16 cellular contexts compared by ENCODE assay signal in the genomic region with DNA sequence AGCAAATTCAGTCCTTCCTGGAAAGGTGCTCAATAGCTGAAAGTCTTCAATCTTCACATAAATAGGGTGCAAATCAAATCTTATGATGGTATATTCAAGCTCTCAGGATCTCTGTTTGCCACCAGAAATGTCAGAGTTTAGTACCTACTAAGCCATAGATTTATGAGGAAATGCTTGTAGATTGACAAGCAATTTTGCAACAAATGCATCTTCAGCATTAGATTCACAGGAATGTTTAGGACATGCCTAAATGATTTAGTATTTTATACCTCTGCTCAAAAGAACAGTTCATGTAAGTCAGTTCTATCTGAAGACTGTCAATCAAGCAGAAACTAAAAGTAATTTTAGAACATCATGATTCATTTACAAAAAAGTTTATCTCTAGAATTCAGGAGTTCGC.
DNase-seq lines count a peak whose midpoint lies in the region; TF ChIP-seq lines count a peak whose summit lies in the region.
"Had no signal": no experiment of that assay in that cellular context is flagged by ENCODE, and none has a peak within 500 bp of the region (broad histone marks: within the 10 kb centered on the region; RNA-seq: fewer than 3 reads in every experiment).

No MANE protein-coding gene starts in this region.

- peak overlapping the region; percentile 3 for H3K27ac Mint-ChIP-seq in progenitor cell of endocrine pancreas
- H3K27ac Mint-ChIP-seq: CD14-positive monocyte had no signal

- TF ChIP-seq CTCF in progenitor cell of endocrine pancreas (IDR thresholded peaks at IDR 0.05; ENCODE audit: unreplicated experiment): no peak
- TF ChIP-seq CTCF in uterus (IDR thresholded peaks at IDR 0.05): no peak

- H3K9ac ChIP-seq in endocrine pancreas (ENCODE audit: control insufficient read depth, insufficient read depth, low read length): no peak overlapping the region
- H3K9ac ChIP-seq: SK-N-SH had no signal

- no peak overlapping the region for H3K4me3 Mint-ChIP-seq in progenitor cell of endocrine pancreas (ENCODE audit: low read depth)

- no peak overlapping the region for H3K27ac ChIP-seq in uterus
- H3K27ac ChIP-seq: RWPE1 had no signal

- intact Hi-C loops in uterus (cut with DNase I; ENCODE audit: low total_unique reads): no loop called here

- H3K4me3 ChIP-seq in endocrine pancreas (ENCODE audit: control insufficient read depth, insufficient read depth, low read length) (peak overlapping the region; percentile 76), uterus (no peak overlapping the region)

- H3K36me3 Mint-ChIP-seq in progenitor cell of endocrine pancreas (ENCODE audit: insufficient read depth): peaks cover 1% of the 10 kb centered on the region
- H3K36me3 Mint-ChIP-seq: CD14-positive monocyte had no signal

- DNase-seq in NCI-H1694 treated with DMSO at 0.1 percent for 48 hours (lab: John Stamatoyannopoulos, UW) (peak; percentile 41), NCI-H1694 (lab: John Stamatoyannopoulos, UW) (no peak), NCI-H82 (lab: John Stamatoyannopoulos, UW) (peak; percentile 64), progenitor cell of endocrine pancreas (ENCODE audit: low spot score, unreplicated experiment) (no peak), HuH-7.5 (ENCODE audit: low spot score) (no peak), uterus (no peak), T-helper 2 cell (no peak)
- DNase-seq: DMS53, GDM1, Kasumi-1, NCI-H526, SHP77 treated with DMSO at 0.1 percent for 48 hours had no signal

- H3K4me1 ChIP-seq in endocrine pancreas (ENCODE audit: control insufficient read depth, insufficient read depth, low read length) (peaks cover 32% of the 10 kb centered on the region), uterus (no peaks in the 10 kb centered on the region)

- H3K27me3 ChIP-seq in endocrine pancreas (ENCODE audit: control insufficient read depth, insufficient read depth, low read length) (no peaks in the 10 kb centered on the region), uterus (no peaks in the 10 kb centered on the region)

- H3K4me1 Mint-ChIP-seq in progenitor cell of endocrine pancreas (ENCODE audit: low read depth): peaks cover 18% of the 10 kb centered on the region

- no peak for TF ChIP-seq POLR2A in uterus (IDR thresholded peaks at IDR 0.05)

- H3K27me3 Mint-ChIP-seq in progenitor cell of endocrine pancreas: no peaks in the 10 kb centered on the region

- peaks cover 4% of the 10 kb centered on the region for H3K9me3 Mint-ChIP-seq in progenitor cell of endocrine pancreas (ENCODE audit: low read depth)
- H3K9me3 Mint-ChIP-seq: CD14-positive monocyte had no signal

- H3K9me3 ChIP-seq in endocrine pancreas (ENCODE audit: control insufficient read depth, low read length): no peaks in the 10 kb centered on the region
- H3K9me3 ChIP-seq in uterus: no peaks in the 10 kb centered on the region
- H3K9me3 ChIP-seq: SK-N-SH had no signal

- H3K36me3 ChIP-seq in endocrine pancreas (ENCODE audit: control insufficient read depth, insufficient read depth, low read length) (no peaks in the 10 kb centered on the region), uterus (no peaks in the 10 kb centered on the region)

Comparison
In these comparisons a context has a peak if more than half of its experiments do, and no peak if none do; other contexts are left out.
1. DNase-seq: peak in NCI-H1694 treated with DMSO at 0.1 percent for 48 hours (single experiment) and NCI-H82 (single experiment); none in NCI-H1694 (single experiment), progenitor cell of endocrine pancreas (single experiment), HuH-7.5 (single experiment), uterus (0 of 2) and T-helper 2 cell (0 of 5).